In genomic region chr1:120850071-120850530, GRCh38 we compare ENCODE assay signal across 11 cellular contexts. TPM values are rescaled to one million over a fixed set of nuclear protein-coding genes. Genes with fewer than 3 reads are reported as not detected.
A peak's percentile ranks its signal among the peaks of the same experiment; 100 is the strongest.
DNase-seq lines count a peak whose midpoint lies in the region; ATAC-seq and TF ChIP-seq lines count a peak whose summit lies in the region.
"Not testable (repeated sequence)": the region's sequence is repeated elsewhere in the genome, so short reads cannot be mapped to it uniquely, and the experiment has no call there.
"Had no signal": no experiment of that assay in that cellular context is flagged by ENCODE, and none has a peak within 500 bp of the region (broad histone marks: within the 10 kb centered on the region; RNA-seq: fewer than 3 reads in every experiment).

No MANE protein-coding gene starts in this region.

- not testable (repeated sequence) for DNase-seq in CD8-positive, alpha-beta memory T cell; activated B cell treated with CpG ODN at 0.5 μM for 24 hours; heart right ventricle; natural killer cell; stimulated activated naive CD8-positive, alpha-beta T cell treated with anti-CD3 and anti-CD28 coated beads, Interleukin-15, amount 100 ng/mL, for 72 hours
- DNase-seq in HCEC 1CT (peak; percentile 78), M059J (ENCODE audit: low read depth) (peak; percentile 74), cardiac fibroblast (ENCODE audit: low read depth in 2 of 2) (peak; percentile 62 to 71)

- H3K9me3 Mint-ChIP-seq in CD8-positive, alpha-beta memory T cell; activated B cell treated with CpG ODN at 0.5 μM for 24 hours; natural killer cell; stimulated activated naive CD8-positive, alpha-beta T cell treated with anti-CD3 and anti-CD28 coated beads, Interleukin-15, amount 100 ng/mL, for 72 hours: not testable (repeated sequence)

- H3K36me3 Mint-ChIP-seq in CD8-positive, alpha-beta memory T cell, result peaks cover 0 to 11% (median 0%) of the 10 kb centered on the region in 3 donors
- H3K36me3 Mint-ChIP-seq in activated B cell treated with CpG ODN at 0.5 μM for 24 hours (ENCODE audit: low read depth); natural killer cell: not testable (repeated sequence)

- H3K36me3 ChIP-seq in CD8-positive, alpha-beta memory T cell (ENCODE audit: insufficient read depth, low read length); heart right ventricle: not testable (repeated sequence)

- H3K9me3 ChIP-seq in CD8-positive, alpha-beta memory T cell (ENCODE audit: low read length); heart right ventricle: not testable (repeated sequence)

- peak overlapping the region; percentile 41 for H3K4me3 ChIP-seq in CD8-positive, alpha-beta memory T cell (ENCODE audit: low read length)
- peak overlapping the region in 1 of 2 donors; percentile 39 for H3K4me3 ChIP-seq in cardiac fibroblast (replicated peaks in 1 of 2; ENCODE audit: low read depth in 2 of 2, low read length in 2 of 2)
- H3K4me3 ChIP-seq in heart right ventricle, result peak overlapping the region in 9 of 10 donors; percentile 22 to 54 (median 47)

- not testable (repeated sequence) for H3K27me3 Mint-ChIP-seq in CD8-positive, alpha-beta memory T cell; activated B cell treated with CpG ODN at 0.5 μM for 24 hours; natural killer cell (ENCODE audit: low read depth in 2 of 2); stimulated activated naive CD8-positive, alpha-beta T cell treated with anti-CD3 and anti-CD28 coated beads, Interleukin-15, amount 100 ng/mL, for 72 hours

- H3K27me3 ChIP-seq in CD8-positive, alpha-beta memory T cell (ENCODE audit: insufficient read depth, low read length, poor library complexity, severe bottlenecking); heart right ventricle: not testable (repeated sequence)

- 0 to 23% methylated on average over 1 to 11 of the region's 14 CpGs for WGBS in heart right ventricle, 2 donors

- intact Hi-C loops in activated B cell treated with CpG ODN at 0.5 μM for 24 hours (cut with micrococcal nuclease), result loop anchor here (10.0 kb wide), 1 partner anchor 95 kb away; no protein-coding TSS in a partner anchor
- intact Hi-C loops in heart right ventricle (cut with DNase I); natural killer cell (cut with micrococcal nuclease): not testable (repeated sequence)

- POLR2A ChIA-PET in CD8-positive, alpha-beta memory T cell (lab: Charles Lee), result not testable (repeated sequence)
- POLR2A ChIA-PET in activated B cell treated with CpG ODN at 0.5 μM for 24 hours (lab: Charles Lee), result interaction anchor here (1.0 to 1.3 kb wide), 2 partner anchors 92 to 495 kb away, joined by 10 to 51 read pairs; no protein-coding TSS in a partner anchor

- H3K4me3 Mint-ChIP-seq in CD8-positive, alpha-beta memory T cell, result peak overlapping the region; percentile 86 to 99 (median 90)
- H3K4me3 Mint-ChIP-seq in activated B cell treated with CpG ODN at 0.5 μM for 24 hours (peak overlapping the region; percentile 79), natural killer cell (peak overlapping the region; percentile 88)
- peak overlapping the region; percentile 84 to 86 for H3K4me3 Mint-ChIP-seq in stimulated activated naive CD8-positive, alpha-beta T cell treated with anti-CD3 and anti-CD28 coated beads, Interleukin-15, amount 100 ng/mL, for 72 hours

- peak overlapping the region; percentile 72 for H3K27ac ChIP-seq in CD8-positive, alpha-beta memory T cell (ENCODE audit: low read depth, low read length)
- H3K27ac ChIP-seq in heart right ventricle, result peak overlapping the region in 8 of 10 donors; percentile 52 to 79 (median 63)

- not testable (repeated sequence) for ATAC-seq in activated B cell treated with CpG ODN at 0.5 μM for 24 hours (ENCODE audit: low read depth); stimulated activated naive CD8-positive, alpha-beta T cell treated with anti-CD3 and anti-CD28 coated beads, Interleukin-15, amount 100 ng/mL, for 72 hours
- ATAC-seq in heart right ventricle (peak in 7 of 8 donors; percentile 31 to 70 (median 43)), natural killer cell (peak in 1 of 3 donors; percentile 32)

- H3K4me1 Mint-ChIP-seq in CD8-positive, alpha-beta memory T cell, result peaks cover 10 to 17% (median 13%) of the 10 kb centered on the region in 3 donors
- peaks cover 13% of the 10 kb centered on the region for H3K4me1 Mint-ChIP-seq in activated B cell treated with CpG ODN at 0.5 μM for 24 hours
- H3K4me1 Mint-ChIP-seq in natural killer cell, result not testable (repeated sequence)
- peaks cover 13% of the 10 kb centered on the region for H3K4me1 Mint-ChIP-seq in stimulated activated naive CD8-positive, alpha-beta T cell treated with anti-CD3 and anti-CD28 coated beads, Interleukin-15, amount 100 ng/mL, for 72 hours

- not testable (repeated sequence) for H3K4me1 ChIP-seq in CD8-positive, alpha-beta memory T cell (ENCODE audit: insufficient read depth, low read length); heart right ventricle

- CTCF ChIA-PET in CD8-positive, alpha-beta memory T cell (lab: Charles Lee), result interaction anchor here (0.6 kb wide), 1 partner anchor 92 kb away, joined by 3 read pairs; no protein-coding TSS in a partner anchor
- CTCF ChIA-PET in activated B cell treated with CpG ODN at 0.5 μM for 24 hours (lab: Charles Lee), result not testable (repeated sequence)

- not testable (repeated sequence) for TF ChIP-seq CTCF in activated B cell treated with CpG ODN at 0.5 μM for 24 hours (IDR thresholded peaks at IDR 0.05); cardiac fibroblast (IDR thresholded peaks at IDR 0.05; ENCODE audit: low read depth, low read length); heart right ventricle (IDR thresholded peaks at IDR 0.05); natural killer cell (IDR thresholded peaks at IDR 0.05)

- peak overlapping the region; percentile 93 to 100 (median 97) for H3K27ac Mint-ChIP-seq in CD8-positive, alpha-beta memory T cell
- H3K27ac Mint-ChIP-seq in activated B cell treated with CpG ODN at 0.5 μM for 24 hours (peak overlapping the region; percentile 98), natural killer cell (peak overlapping the region in 1 of 2 donors; percentile 95)
- H3K27ac Mint-ChIP-seq in stimulated activated naive CD8-positive, alpha-beta T cell treated with anti-CD3 and anti-CD28 coated beads, Interleukin-15, amount 100 ng/mL, for 72 hours, result peak overlapping the region; percentile 99

RNA-seq across cellular contexts. Expression of gene PPIAL4A, which starts 39.5 kb away (rescaled TPM):
- total RNA-seq in CD8-positive, alpha-beta memory T cell, result not detected
- not detected for polyA plus RNA-seq in CD8-positive, alpha-beta memory T cell
- total RNA-seq in M059J (2014; rRNA removed; shearing (Covaris generic)), result not detected in 2 replicates
- not detected in 2 replicates for total RNA-seq in activated B cell treated with CpG ODN at 0.5 μM for 24 hours
- total RNA-seq in heart right ventricle, result not detected
- polyA plus RNA-seq in heart right ventricle, result not detected
- not detected for total RNA-seq in natural killer cell
- total RNA-seq: dermis microvascular lymphatic vessel endothelial cell, temporal lobe had no signal
- polyA plus RNA-seq: keratinocyte had no signal
